Comparison of ENCODE assay signal across 17 cellular contexts in genomic region chr2:224183086-224183485, GRCh38.
A peak's percentile ranks its signal among the peaks of the same experiment; 100 is the strongest.
DNase-seq lines count a peak whose midpoint lies in the region; ATAC-seq, FAIRE-seq and TF ChIP-seq lines count a peak whose summit lies in the region.
"Had no signal": no experiment of that assay in that cellular context is flagged by ENCODE, and none has a peak within 500 bp of the region (broad histone marks: within the 10 kb centered on the region; RNA-seq: fewer than 3 reads in every experiment).

No MANE protein-coding gene starts in this region.

- CTCF ChIA-PET in HepG2 (lab: Yijun Ruan, JAX; ENCODE audit: low intra/inter-chr PET ratio, low total read pairs), result no interaction called here

- H3K4me2 ChIP-seq in HepG2 (ENCODE audit: low read depth, low read length), result peak overlapping the region; percentile 14; the same call in 1 of the 2 replicates
- H3K4me2 ChIP-seq: BLaER1 treated with 17β-estradiol and CSF1 and Interleukin-3, amounts not matched to agents 10 nM and 100 nM had no signal

- H3K79me2 ChIP-seq in HepG2 (ENCODE audit: insufficient read depth, low read length), result no peaks in the 10 kb centered on the region

- TF ChIP-seq EP300 in HepG2 (IDR thresholded peaks at IDR 0.05; ENCODE audit: low read depth in 2 of 2, low read length in 2 of 2) (no peak), HepG2 (CRISPR knock-in tag; IDR thresholded peaks at IDR 0.05; ENCODE audit: borderline replicate concordance) (no peak)

- peaks cover 7% of the 10 kb centered on the region; the same call in 1 of the 2 replicates for H3K9me3 ChIP-seq in HepG2 (ENCODE audit: low read length)
- H3K9me3 ChIP-seq in right lobe of liver, result no peaks in the 10 kb centered on the region

- no peak overlapping the region for H3K27ac Mint-ChIP-seq in T-helper 2 cell treated with Interferon-gamma antibody and Interleukin-4, amounts not matched to agents 5 μg/mL and 100 μg/mL, for 36 hours
- H3K27ac Mint-ChIP-seq: CD4-positive, alpha-beta T cell had no signal

- no peaks in the 10 kb centered on the region for H3K36me3 Mint-ChIP-seq in T-helper 2 cell treated with Interferon-gamma antibody and Interleukin-4, amounts not matched to agents 5 μg/mL and 100 μg/mL, for 36 hours (ENCODE audit: low read depth)

- H3K4me3 ChIP-seq in HepG2 (replicated peaks in 1 of 3; ENCODE audit: insufficient read depth in 1 of 3, low read depth in 2 of 3, low read length in 3 of 3), result no peak overlapping the region
- H3K4me3 ChIP-seq in right lobe of liver, result no peak overlapping the region
- H3K4me3 ChIP-seq in choroid plexus epithelial cell (ENCODE audit: low read depth, low read length), result no peak overlapping the region
- H3K4me3 ChIP-seq: BLaER1 treated with 17β-estradiol and CSF1 and Interleukin-3, amounts not matched to agents 10 nM and 100 nM; GM23248 had no signal

- H3K4me1 ChIP-seq in HepG2 (ENCODE audit: insufficient read depth, low read length), result peaks cover 26% of the 10 kb centered on the region
- no peaks in the 10 kb centered on the region for H3K4me1 ChIP-seq in right lobe of liver
- H3K4me1 ChIP-seq: BLaER1 treated with 17β-estradiol and CSF1 and Interleukin-3, amounts not matched to agents 10 nM and 100 nM had no signal

- FAIRE-seq in HepG2 (lab: Jason Lieb, UNC), result no peak
- FAIRE-seq: H54 had no signal

- no peak for TF ChIP-seq RAD21 in HepG2 (CRISPR knock-in tag; IDR thresholded peaks at IDR 0.05)

- TF ChIP-seq POLR2A in HepG2 (IDR thresholded peaks at IDR 0.05; ENCODE audit: insufficient read depth in 1 of 2, low read depth in 2 of 2, low read length in 2 of 2) (no peak), right lobe of liver (IDR thresholded peaks at IDR 0.05) (no peak)

- H3K4me3 Mint-ChIP-seq in T-helper 2 cell treated with Interferon-gamma antibody and Interleukin-4, amounts not matched to agents 5 μg/mL and 100 μg/mL, for 36 hours, result no peak overlapping the region
- H3K4me3 Mint-ChIP-seq: CD4-positive, alpha-beta T cell had no signal

- no peaks in the 10 kb centered on the region for H3K36me3 ChIP-seq in HepG2 (replicated peaks in 1 of 2; ENCODE audit: control insufficient read depth in 1 of 2, insufficient read depth in 2 of 2, low read length in 2 of 2)
- H3K36me3 ChIP-seq in right lobe of liver, result no peaks in the 10 kb centered on the region
- H3K36me3 ChIP-seq: BLaER1 treated with 17β-estradiol and CSF1 and Interleukin-3, amounts not matched to agents 10 nM and 100 nM had no signal

- H3K27ac ChIP-seq in HepG2 (ENCODE audit: extremely low read length, insufficient read depth, low read length) (no peak overlapping the region), right lobe of liver (no peak overlapping the region)
- H3K27ac ChIP-seq: BLaER1 treated with 17β-estradiol and CSF1 and Interleukin-3, amounts not matched to agents 10 nM and 100 nM; GM23248; HL-60 had no signal

- no peak for TF ChIP-seq CTCF in HepG2 (CRISPR knock-in tag; IDR thresholded peaks at IDR 0.05)
- TF ChIP-seq CTCF in right lobe of liver (IDR thresholded peaks at IDR 0.05), result no peak
- no peak for TF ChIP-seq CTCF in choroid plexus epithelial cell (conservative IDR thresholded peaks at IDR 0.05; ENCODE audit: low read depth, low read length)

- POLR2A ChIA-PET in HepG2 (lab: Yijun Ruan, JAX), result no interaction called here

- intact Hi-C loops in HepG2 (cut with micrococcal nuclease; ENCODE audit: unreplicated experiment) (no loop called here), right lobe of liver (cut with DNase I) (no loop called here)

- 0% methylated on average over 3 of the region's 3 CpGs for WGBS in HepG2 (ENCODE audit: low lambda C conversion rate)
- WGBS in right lobe of liver (ENCODE audit: insufficient coverage, low coverage, low lambda C conversion rate, missing lambda C conversion rate), result 45% methylated on average over 3 of the region's 3 CpGs

- H2AFZ ChIP-seq in HepG2 (ENCODE audit: low read length), result no peak overlapping the region
- H2AFZ ChIP-seq: GM23248 had no signal

- peaks cover 3% of the 10 kb centered on the region for H3K27me3 Mint-ChIP-seq in T-helper 2 cell treated with Interferon-gamma antibody and Interleukin-4, amounts not matched to agents 5 μg/mL and 100 μg/mL, for 36 hours (ENCODE audit: low read depth)
- H3K27me3 Mint-ChIP-seq: CD4-positive, alpha-beta T cell had no signal

- peaks cover 0 to 5% of the 10 kb centered on the region in 2 experiments; a peak in 2 of 5 replicates for H3K27me3 ChIP-seq in HepG2 (ENCODE audit: control insufficient read depth in 1 of 2, insufficient read depth in 2 of 2, low read length in 2 of 2)
- no peaks in the 10 kb centered on the region for H3K27me3 ChIP-seq in right lobe of liver
- H3K27me3 ChIP-seq: BLaER1 treated with 17β-estradiol and CSF1 and Interleukin-3, amounts not matched to agents 10 nM and 100 nM had no signal

- ATAC-seq in HepG2 (no peak), right lobe of liver (no peak)
- ATAC-seq: HCT116 had no signal

- no peaks in the 10 kb centered on the region for H4K20me1 ChIP-seq in HepG2 (ENCODE audit: insufficient read depth, low read length)
- H4K20me1 ChIP-seq: BLaER1 treated with 17β-estradiol and CSF1 and Interleukin-3, amounts not matched to agents 10 nM and 100 nM had no signal

- BruUV-seq in HepG2 (replicated peaks; lab: Mats Ljungman, UMichigan), result no TSS peak

- in situ Hi-C loops in HepG2 (cut with HindIII; ENCODE audit: extremely low pct_ligation_motif_present, low pct_unique_long_range_greater_than_20kb), result no loop called here

- H3K4me1 Mint-ChIP-seq in T-helper 2 cell treated with Interferon-gamma antibody and Interleukin-4, amounts not matched to agents 5 μg/mL and 100 μg/mL, for 36 hours (ENCODE audit: low read depth), result no peaks in the 10 kb centered on the region

- DNase-seq in HepG2 (ENCODE audit: low spot score) (no peak), right lobe of liver (no peak), choroid plexus epithelial cell (ENCODE audit: low read depth) (peak; percentile 54), fibroblast of the conjunctiva (ENCODE audit: low read depth) (peak; percentile 40), nucleus accumbens (lab: John Stamatoyannopoulos, UW) (no peak), UCSD-AML1 (lab: John Stamatoyannopoulos, UW; ENCODE audit: unreplicated experiment) (no peak)
- DNase-seq in activated CD4-positive, alpha-beta T cell treated with anti-CD3 and anti-CD28 coated beads, Interleukin-2, amount 50 U/mL, for 48 hours, result no peak
- DNase-seq in T-helper 2 cell treated with Interferon-gamma antibody and Interleukin-4, amounts not matched to agents 5 μg/mL and 100 μg/mL, for 36 hours (ENCODE audit: low spot score), result no peak
- DNase-seq: 8988T; Calu3; CD4-positive, alpha-beta T cell; DMS 273 treated with DMSO at 0.1 percent for 48 hours; GM23248 had no signal

- no peaks in the 10 kb centered on the region for H3K9me3 Mint-ChIP-seq in T-helper 2 cell treated with Interferon-gamma antibody and Interleukin-4, amounts not matched to agents 5 μg/mL and 100 μg/mL, for 36 hours
- H3K9me3 Mint-ChIP-seq: CD4-positive, alpha-beta T cell had no signal

- no peak overlapping the region for H3K9ac ChIP-seq in HepG2 (ENCODE audit: insufficient read depth, low read depth, low read length)
- H3K9ac ChIP-seq: BLaER1 treated with 17β-estradiol and CSF1 and Interleukin-3, amounts not matched to agents 10 nM and 100 nM; GM23248 had no signal

TF ChIP-seq in HepG2, 621 proteins besides CTCF, POLR2A, EP300 and RAD21:
- TF ChIP-seq MIXL1 (CRISPR knock-in tag; IDR thresholded peaks at IDR 0.05) (no peak), ZFP36L1 (CRISPR knock-in tag; IDR thresholded peaks at IDR 0.05) (no peak), TRAFD1 (CRISPR knock-in tag; IDR thresholded peaks at IDR 0.05; ENCODE audit: borderline replicate concordance) (no peak), NONO (IDR thresholded peaks at IDR 0.05) (no peak), NONO (CRISPR knock-in tag; conservative IDR thresholded peaks at IDR 0.05) (no peak), CEBPB (IDR thresholded peaks at IDR 0.05; ENCODE audit: borderline replicate concordance, low read depth, low read length) (0 out of 2 replicates have a peak, but pooled peaks have one; percentile 7), ZGPAT (CRISPR knock-in tag; IDR thresholded peaks at IDR 0.05) (no peak)

Comparison
In these comparisons a context has a peak if more than half of its experiments do, and no peak if none do; other contexts are left out.
1. DNase-seq: peak in choroid plexus epithelial cell (single experiment) and fibroblast of the conjunctiva (single experiment); none in HepG2 (single experiment), right lobe of liver (0 of 3), activated CD4-positive, alpha-beta T cell treated with anti-CD3 and anti-CD28 coated beads, Interleukin-2, amount 50 U/mL, for 48 hours (0 of 2), nucleus accumbens (0 of 56), T-helper 2 cell treated with Interferon-gamma antibody and Interleukin-4, amounts not matched to agents 5 μg/mL and 100 μg/mL, for 36 hours (single experiment) and UCSD-AML1 (single experiment).